ENCODE assay signal across 1 cellular context in genomic region chr12:5567021-5567744, GRCh38.
TF ChIP-seq lines count a peak whose summit lies in the region.

No MANE protein-coding gene starts in this region.

TF ChIP-seq in neural cell, 6 proteins besides CTCF, POLR2A, EP300 and RAD21 (continued from another document):
- TF ChIP-seq EZH2 (IDR thresholded peaks at IDR 0.05; ENCODE audit: borderline replicate concordance, insufficient read depth, low read length, poor library complexity, severe bottlenecking) (no peak), POLR2AphosphoS5 (IDR thresholded peaks at IDR 0.05) (no peak)
